11 cellular contexts compared by ENCODE assay signal in the genomic region with DNA sequence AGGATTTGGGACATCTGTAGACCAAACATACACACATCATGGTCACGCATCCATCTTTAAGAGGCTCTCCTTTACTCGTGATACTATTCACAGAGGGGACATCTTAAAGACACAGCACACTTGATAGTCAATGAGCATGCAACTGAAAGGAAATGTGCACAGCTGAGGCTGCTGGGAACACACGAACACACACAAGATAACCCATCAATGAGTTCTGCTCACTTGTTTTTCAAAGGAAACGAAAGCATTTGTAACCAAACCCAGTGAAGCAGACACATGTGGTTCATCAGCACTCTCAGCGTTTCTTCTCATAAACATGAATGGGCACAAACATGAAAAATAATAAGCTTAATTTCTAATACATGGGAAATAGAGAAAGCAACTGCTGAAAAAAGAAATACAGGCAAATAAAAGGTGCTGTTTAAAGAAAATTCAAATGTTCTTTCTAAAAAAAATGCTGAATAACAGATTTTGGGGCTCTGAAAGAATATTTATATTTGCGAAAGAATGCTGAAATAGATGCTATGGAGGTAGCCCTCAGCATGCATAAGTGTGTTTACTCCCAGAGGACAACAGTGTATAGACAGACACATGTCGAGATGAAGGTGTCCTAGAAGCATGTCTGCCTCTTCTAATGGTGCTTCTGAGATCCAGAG. TPM values are rescaled to one million over a fixed set of nuclear protein-coding genes. Genes with fewer than 3 reads are reported as not detected.
DNase-seq lines count a peak whose midpoint lies in the region; ATAC-seq, FAIRE-seq and TF ChIP-seq lines count a peak whose summit lies in the region.
"Had no signal": no experiment of that assay in that cellular context is flagged by ENCODE, and none has a peak within 500 bp of the region (broad histone marks: within the 10 kb centered on the region; RNA-seq: fewer than 3 reads in every experiment).

No MANE protein-coding gene starts in this region.

- H3K4me3 ChIP-seq in GM12865 (ENCODE audit: low read depth, low read length) (no peak overlapping the region), uterus (no peak overlapping the region)

- FAIRE-seq in GM19239 (lab: Jason Lieb, UNC), result peak; percentile 87
- no peak for FAIRE-seq in frontal cortex (lab: Jason Lieb, UNC)

- no peak for TF ChIP-seq POLR2A in uterus (IDR thresholded peaks at IDR 0.05)

- intact Hi-C loops in uterus (cut with DNase I; ENCODE audit: low total_unique reads), result no loop called here

- no peaks in the 10 kb centered on the region for H3K9me3 ChIP-seq in uterus

- H3K4me1 ChIP-seq in uterus, result no peaks in the 10 kb centered on the region

- H3K36me3 ChIP-seq in uterus, result no peaks in the 10 kb centered on the region

- DNase-seq in GM12865 (ENCODE audit: low read depth) (peak; percentile 81), GM19239 (ENCODE audit: insufficient read length, low spot score) (peak; percentile 18), frontal cortex (ENCODE audit: low spot score in 2 of 2) (no peak), uterus (no peak)
- DNase-seq in stimulated activated CD4-positive, alpha-beta T cell treated with anti-CD3 and anti-CD28 coated beads, Interleukin-15, amount 100 ng/mL, for 24 hours, result no peak
- no peak for DNase-seq in stimulated activated CD4-positive, alpha-beta T cell treated with anti-CD3 and anti-CD28 coated beads, Interleukin-2, amount 100 ng/mL, for 24 hours
- DNase-seq: CD4-positive, alpha-beta memory T cell; NCI-H774 had no signal

- no peak overlapping the region for H3K27ac ChIP-seq in uterus

- H3K27me3 ChIP-seq in uterus, result no peaks in the 10 kb centered on the region

- ATAC-seq in HG02759 (IDR thresholded peaks at IDR 0.05; ENCODE audit: unreplicated experiment) (peak; percentile 95), HG03558 (IDR thresholded peaks at IDR 0.05; ENCODE audit: extremely low read depth, unreplicated experiment) (peak; percentile 85)

- TF ChIP-seq CTCF in GM12865 (IDR thresholded peaks at IDR 0.05; ENCODE audit: insufficient read depth, low read depth, low read length, missing control alignments) (no peak), uterus (IDR thresholded peaks at IDR 0.05) (no peak)

RNA-seq across cellular contexts. Expression of a gene that starts 59.7 kb away (rescaled TPM):
- total RNA-seq in frontal cortex (0.82 TPM), uterus (under 1 TPM in 2 of 4 donors, not detected in 2; 0.59 to 0.90 TPM)
- total RNA-seq: CD4-positive, alpha-beta memory T cell; lung microvascular endothelial cell had no signal

Comparison
In these comparisons a context has a peak if more than half of its experiments do, and no peak if none do; other contexts are left out.
1. DNase-seq: peak in GM12865 (single experiment) and GM19239 (single experiment); none in stimulated activated CD4-positive, alpha-beta T cell treated with anti-CD3 and anti-CD28 coated beads, Interleukin-15, amount 100 ng/mL, for 24 hours (single experiment), stimulated activated CD4-positive, alpha-beta T cell treated with anti-CD3 and anti-CD28 coated beads, Interleukin-2, amount 100 ng/mL, for 24 hours (0 of 2), frontal cortex (0 of 2) and uterus (0 of 2).